ENCODE assay signal across 21 cellular contexts in genomic region chr11:133937468-133937867, GRCh38. TPM values are rescaled to one million over a fixed set of nuclear protein-coding genes. Genes with fewer than 3 reads are reported as not detected.
"Had no signal": no experiment of that assay in that cellular context is flagged by ENCODE, and none has a peak within 500 bp of the region (broad histone marks: within the 10 kb centered on the region; RNA-seq: fewer than 3 reads in every experiment).

No MANE protein-coding gene starts in this region.

- H3K4me1 ChIP-seq: foreskin keratinocyte, left lung, lower lobe of right lung had no signal

- H3K4me1 Mint-ChIP-seq: naive B cell had no signal

- DNase-seq: dermis blood vessel endothelial cell; effector CD4-positive, alpha-beta T cell; effector memory CD4-positive, alpha-beta T cell; foreskin keratinocyte; head of caudate nucleus; heart right ventricle; hippocampal formation; kidney glomerular epithelial cell; left ventricle myocardium superior; lower lobe of right lung; mesenchymal stem cell; naive B cell had no signal

- H3K27ac Mint-ChIP-seq: mesothelial cell of epicardium, naive B cell had no signal

- H3K9me3 ChIP-seq: esophagus muscularis mucosa, gastroesophageal sphincter, heart right ventricle, left lung, lower lobe of right lung, mucosa of descending colon had no signal

- H3K27me3 ChIP-seq: dorsolateral prefrontal cortex, esophagus muscularis mucosa, foreskin keratinocyte, gastroesophageal sphincter, heart right ventricle, left lung had no signal

- H3K4me3 ChIP-seq: coronary artery, dorsolateral prefrontal cortex, esophagus muscularis mucosa, gastroesophageal sphincter, heart right ventricle, left lung, lower lobe of right lung, mucosa of descending colon had no signal

- H3K36me3 Mint-ChIP-seq: mesothelial cell of epicardium, naive B cell had no signal

- H3K4me3 Mint-ChIP-seq: mesothelial cell of epicardium, naive B cell had no signal

- ATAC-seq: foreskin keratinocyte, gastroesophageal sphincter, heart right ventricle, left lung, left ventricle myocardium superior, lower lobe of right lung, mucosa of descending colon had no signal

- H3K36me3 ChIP-seq: left lung, lower lobe of right lung had no signal

- H3K27ac ChIP-seq: coronary artery, foreskin keratinocyte, heart right ventricle, left lung, lower lobe of right lung had no signal

RNA-seq across cellular contexts. Expression of gene IGSF9B, which starts 19.3 kb away (rescaled TPM):
- total RNA-seq: lung microvascular endothelial cell had no signal
- polyA plus RNA-seq: fibroblast of lung had no signal
